Comparison of ENCODE assay signal across 16 cellular contexts in genomic region chr9:5978523-5978922, GRCh38.
"Had no signal": no experiment of that assay in that cellular context is flagged by ENCODE, and none has a peak within 500 bp of the region (broad histone marks: within the 10 kb centered on the region; RNA-seq: fewer than 3 reads in every experiment).

No MANE protein-coding gene starts in this region.

- H3K9me3 Mint-ChIP-seq: type B pancreatic cell had no signal

- H3K27ac Mint-ChIP-seq: stimulated activated naive B cell treated with anti-CD40 and anti-IgM and Interleukin-4, amounts not matched to agents 10 μg/mL and 1 μg/mL and 100 μg/mL, for 72 hours; type B pancreatic cell had no signal

- H3K27me3 ChIP-seq: colonic mucosa, heart right ventricle, sigmoid colon, stomach had no signal

- DNase-seq: colonic mucosa; dermis blood vessel endothelial cell; heart right ventricle; kidney glomerular epithelial cell; mesendoderm; naive thymus-derived CD4-positive, alpha-beta T cell; posterior cingulate gyrus; sigmoid colon; stimulated activated CD4-positive, alpha-beta T cell treated with anti-CD3 and anti-CD28 coated beads, Interleukin-2, amount 100 ng/mL, for 24 hours; stimulated activated CD4-positive, alpha-beta T cell treated with anti-CD3 and anti-CD28 coated beads, Interleukin-4, amount 100 ng/mL, for 4 hours; stimulated activated naive B cell treated with anti-CD40 and anti-IgM and Interleukin-4, amounts not matched to agents 10 μg/mL and 1 μg/mL and 100 μg/mL, for 72 hours; stomach; substantia nigra had no signal

- H3K4me1 Mint-ChIP-seq: neural crest cell had no signal

- H3K27ac ChIP-seq: colonic mucosa, heart right ventricle, sigmoid colon, skin epidermis, stomach had no signal

- H3K36me3 ChIP-seq: colonic mucosa had no signal

- H3K27me3 Mint-ChIP-seq: naive thymus-derived CD4-positive, alpha-beta T cell; stimulated activated naive B cell treated with anti-CD40 and anti-IgM and Interleukin-4, amounts not matched to agents 10 μg/mL and 1 μg/mL and 100 μg/mL, for 72 hours; type B pancreatic cell had no signal

- H3K4me1 ChIP-seq: colonic mucosa had no signal

- ATAC-seq: heart right ventricle; naive thymus-derived CD4-positive, alpha-beta T cell; stimulated activated naive B cell treated with anti-CD40 and anti-IgM and Interleukin-4, amounts not matched to agents 10 μg/mL and 1 μg/mL and 100 μg/mL, for 72 hours had no signal

- H3K9me3 ChIP-seq: colonic mucosa, sigmoid colon, stomach had no signal

- H3K4me3 Mint-ChIP-seq: naive thymus-derived CD4-positive, alpha-beta T cell; neural crest cell; stimulated activated naive B cell treated with anti-CD40 and anti-IgM and Interleukin-4, amounts not matched to agents 10 μg/mL and 1 μg/mL and 100 μg/mL, for 72 hours; type B pancreatic cell had no signal

- H3K4me3 ChIP-seq: colonic mucosa, heart right ventricle, sigmoid colon, skin epidermis, stomach had no signal
